16 cellular contexts compared by ENCODE assay signal in genomic region chr7:44645254-44645653, GRCh38.
"Had no signal": no experiment of that assay in that cellular context is flagged by ENCODE, and none has a peak within 500 bp of the region (broad histone marks: within the 10 kb centered on the region; RNA-seq: fewer than 3 reads in every experiment).

No MANE protein-coding gene starts in this region.

- DNase-seq: activated CD4-positive, alpha-beta T cell treated with anti-CD3 and anti-CD28 coated beads, Interleukin-2, amount 50 U/mL, for 1 hour; activated naive CD4-positive, alpha-beta T cell treated with anti-CD3 and anti-CD28 coated beads for 36 hours; aorta; brain microvascular endothelial cell; cerebellar nuclear complex; effector CD8-positive, alpha-beta T cell; esophagus squamous epithelium; midbrain; stimulated activated CD4-positive, alpha-beta T cell treated with anti-CD3 and anti-CD28 coated beads, Interleukin-1b, Interleukin-23, amount 100 ng/mL, for 48 hours; stimulated activated CD8-positive, alpha-beta memory T cell treated with anti-CD3 and anti-CD28 coated beads, Interleukin-4, amount 100 ng/mL, for 48 hours; stimulated activated naive CD8-positive, alpha-beta T cell treated with anti-CD3 and anti-CD28 coated beads, Interleukin-15, Interleukin-2, amounts not matched to agents 100 U/mL and 50 U/mL, for 24 hours had no signal

- H3K27ac ChIP-seq: brain microvascular endothelial cell, esophagus squamous epithelium, hepatocyte, tibial nerve, vagina had no signal

- H3K9me3 Mint-ChIP-seq: activated naive CD4-positive, alpha-beta T cell treated with anti-CD3 and anti-CD28 coated beads for 36 hours; nephron had no signal

- H3K9me3 ChIP-seq: esophagus squamous epithelium, tibial nerve, vagina had no signal

- H3K27ac Mint-ChIP-seq: activated naive CD4-positive, alpha-beta T cell treated with anti-CD3 and anti-CD28 coated beads for 36 hours had no signal

- H3K4me3 Mint-ChIP-seq: activated naive CD4-positive, alpha-beta T cell treated with anti-CD3 and anti-CD28 coated beads for 36 hours; nephron had no signal

- H3K27me3 ChIP-seq: brain microvascular endothelial cell, esophagus squamous epithelium, hepatocyte, tibial nerve, vagina had no signal

- ATAC-seq: activated CD4-positive, CD25-positive, alpha-beta regulatory T cell treated with anti-CD3 and anti-CD28 coated beads, Interleukin-2, amount 50 U/mL, for 24 hours; stimulated activated naive CD8-positive, alpha-beta T cell treated with anti-CD3 and anti-CD28 coated beads, Interleukin-15, Interleukin-2, amounts not matched to agents 100 U/mL and 50 U/mL, for 24 hours had no signal

- H3K4me3 ChIP-seq: esophagus squamous epithelium, hepatocyte, tibial nerve, vagina had no signal
